Comparison of ENCODE assay signal across 8 cellular contexts in genomic region chr14:102508410-102508773, GRCh38. TPM values are rescaled to one million over a fixed set of nuclear protein-coding genes. Genes with fewer than 3 reads are reported as not detected.
DNase-seq lines count a peak whose midpoint lies in the region; ATAC-seq and TF ChIP-seq lines count a peak whose summit lies in the region.

No MANE protein-coding gene starts in this region.

- H3K9me3 Mint-ChIP-seq in activated CD8-positive, alpha-beta memory T cell treated with anti-CD3 and anti-CD28 coated beads, Interleukin-2, amount 10 ng/mL, durations not matched to agents 7 days and 5 days (ENCODE audit: low read depth) = no peaks in the 10 kb centered on the region

- in situ Hi-C loops in astrocyte of the cerebellum (cut with HindIII; ENCODE audit: low sequenced_read_pairs) = loop anchor here (5.0 kb wide), 1 partner anchor 61 kb away; no protein-coding TSS in a partner anchor

- H3K27ac Mint-ChIP-seq in activated CD8-positive, alpha-beta memory T cell treated with anti-CD3 and anti-CD28 coated beads, Interleukin-2, amount 10 ng/mL, durations not matched to agents 7 days and 5 days = no peak overlapping the region

- CTCF ChIA-PET in activated CD8-positive, alpha-beta memory T cell treated with anti-CD3 and anti-CD28 coated beads, Interleukin-2, amount 10 ng/mL, durations not matched to agents 7 days and 5 days (lab: Charles Lee) = interaction anchor here (1.0 to 1.6 kb wide), 3 partner anchors 8 to 191 kb away, joined by 3 to 11 read pairs (median 4); no protein-coding TSS in a partner anchor

- no peaks in the 10 kb centered on the region for H3K9me3 ChIP-seq in liver (ENCODE audit: control insufficient read depth in 4 of 4, low read length in 3 of 4)

- H3K4me1 Mint-ChIP-seq in activated CD8-positive, alpha-beta memory T cell treated with anti-CD3 and anti-CD28 coated beads, Interleukin-2, amount 10 ng/mL, durations not matched to agents 7 days and 5 days = peaks cover 15% of the 10 kb centered on the region

- peak overlapping the region; percentile 52 for H3K4me3 ChIP-seq in astrocyte of the cerebellum (ENCODE audit: low read depth, low read length)
- H3K4me3 ChIP-seq in liver (ENCODE audit: low read depth in 1 of 3, low read length in 3 of 3) = peak overlapping the region in 1 of 3 donors; percentile 75

- peak overlapping the region; percentile 71 to 89 for H3K27ac ChIP-seq in liver (ENCODE audit: low read depth in 1 of 2, low read length in 2 of 2)

- H3K27me3 Mint-ChIP-seq in activated CD8-positive, alpha-beta memory T cell treated with anti-CD3 and anti-CD28 coated beads, Interleukin-2, amount 10 ng/mL, durations not matched to agents 7 days and 5 days = no peaks in the 10 kb centered on the region

- TF ChIP-seq CTCF in astrocyte of the cerebellum (IDR thresholded peaks at IDR 0.05; ENCODE audit: low read depth, low read length, missing control alignments) (no peak), liver (IDR thresholded peaks at IDR 0.05; ENCODE audit: low read depth, low read length, missing input control) (no peak)

- H3K36me3 Mint-ChIP-seq in activated CD8-positive, alpha-beta memory T cell treated with anti-CD3 and anti-CD28 coated beads, Interleukin-2, amount 10 ng/mL, durations not matched to agents 7 days and 5 days = peaks cover 4% of the 10 kb centered on the region

- DNase-seq in activated CD8-positive, alpha-beta memory T cell treated with anti-CD3 and anti-CD28 coated beads, Interleukin-2, amount 10 ng/mL, durations not matched to agents 7 days and 5 days = no peak
- DNase-seq in activated CD8-positive, alpha-beta memory T cell treated with anti-CD3 and anti-CD28 coated beads for 24 hours = no peak
- DNase-seq in astrocyte of the cerebellum (ENCODE audit: low read depth) (no peak), ureter (ENCODE audit: low spot score) (peak; percentile 71), kidney glomerular epithelial cell (lab: John Stamatoyannopoulos, UW) (no peak), DMS79 treated with DMSO at 0.1 percent for 48 hours (lab: John Stamatoyannopoulos, UW) (no peak), epidermal melanocyte (ENCODE audit: insufficient read length, low spot score) (no peak)

- 51% methylated on average over 14 of the region's 14 CpGs for WGBS in liver

- no peak for ATAC-seq in activated CD8-positive, alpha-beta memory T cell treated with anti-CD3 and anti-CD28 coated beads, Interleukin-2, amount 10 ng/mL, durations not matched to agents 7 days and 5 days

- H3K4me1 ChIP-seq in liver (ENCODE audit: control insufficient read depth in 4 of 4, insufficient read depth in 4 of 4, low read length in 3 of 4) = peaks cover 0 to 5% (median 3%) of the 10 kb centered on the region in 4 donors

- peak overlapping the region in 1 of 2 donors; percentile 61 for H3K9ac ChIP-seq in liver (ENCODE audit: low read depth in 1 of 2, low read length in 2 of 2)

- H3K4me3 Mint-ChIP-seq in activated CD8-positive, alpha-beta memory T cell treated with anti-CD3 and anti-CD28 coated beads, Interleukin-2, amount 10 ng/mL, durations not matched to agents 7 days and 5 days = peak overlapping the region; percentile 49

- no peaks in the 10 kb centered on the region for H3K27me3 ChIP-seq in liver (ENCODE audit: control insufficient read depth in 4 of 4, insufficient read depth in 4 of 4, low read length in 3 of 4)

- no peak for TF ChIP-seq RAD21 in liver (IDR thresholded peaks at IDR 0.05)

- peaks cover 0 to 3% (median 0%) of the 10 kb centered on the region in 4 donors for H3K36me3 ChIP-seq in liver (ENCODE audit: control insufficient read depth in 4 of 4, insufficient read depth in 3 of 4, low read depth in 1 of 4, low read length in 3 of 4)

TF ChIP-seq in liver, 16 proteins besides CTCF, POLR2A, EP300 and RAD21:
- TF ChIP-seq ATF3 (IDR thresholded peaks at IDR 0.05) = no peak
- TF ChIP-seq GABPA (IDR thresholded peaks at IDR 0.05 in 1 of 2, conservative IDR thresholded peaks at IDR 0.05 in 1 of 2) = no peak
TF ChIP-seq in liver: peak in this region for 0.

RNA-seq across cellular contexts. Expression of gene ANKRD9, which starts 1.2 kb away (rescaled TPM):
- 10 to 100 TPM; 11.2 to 12.6 TPM for total RNA-seq in activated CD8-positive, alpha-beta memory T cell treated with anti-CD3 and anti-CD28 coated beads, Interleukin-2, amount 10 ng/mL, durations not matched to agents 7 days and 5 days
- total RNA-seq in liver = 10 to 100 TPM; 11.5 to 67.5 TPM
- polyA plus RNA-seq in liver = 1 to 10 TPM; 1.5 to 3.6 TPM
- total RNA-seq in ureter = 11.5 TPM
